12 cellular contexts compared by ENCODE assay signal in the genomic region with DNA sequence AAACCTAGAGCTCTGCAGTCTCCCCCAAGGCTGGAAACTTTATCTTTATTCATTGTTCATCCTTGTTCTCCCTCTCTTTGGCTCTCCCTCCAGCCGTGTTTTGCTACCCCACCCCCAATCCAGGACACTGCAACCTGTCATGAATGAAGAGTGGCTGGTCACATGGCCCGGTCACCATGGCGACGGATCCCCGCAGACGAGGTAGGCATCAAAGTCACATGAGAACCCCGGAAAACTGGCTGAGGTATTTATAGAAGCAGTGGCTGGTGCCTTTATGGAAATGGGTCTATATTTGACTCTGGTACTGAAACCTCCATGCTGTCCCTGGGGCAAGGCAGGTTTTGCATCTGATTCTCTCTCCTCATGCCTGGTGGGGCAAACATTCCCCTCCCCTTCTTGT. TPM values are rescaled to one million over a fixed set of nuclear protein-coding genes. Genes with fewer than 3 reads are reported as not detected.
DNase-seq lines count a peak whose midpoint lies in the region; ATAC-seq and TF ChIP-seq lines count a peak whose summit lies in the region.
"Had no signal": no experiment of that assay in that cellular context is flagged by ENCODE, and none has a peak within 500 bp of the region (broad histone marks: within the 10 kb centered on the region; RNA-seq: fewer than 3 reads in every experiment).

No MANE protein-coding gene starts in this region.

- peak; percentile 34; the same call in 2 of the 3 replicates for ATAC-seq in SK-N-SH treated with all-trans-retinoic acid at 6 μM for 48 hours
- ATAC-seq in HG03342 (IDR thresholded peaks at IDR 0.05; ENCODE audit: unreplicated experiment): no peak
- no peak for ATAC-seq in GM18909 (IDR thresholded peaks at IDR 0.05; ENCODE audit: poor library complexity, unreplicated experiment)
- ATAC-seq: stimulated activated memory B cell treated with anti-CD40 and anti-IgM and Interleukin-4, amounts not matched to agents 10 μg/mL and 1 μg/mL and 100 μg/mL, for 72 hours had no signal

- H3K27me3 ChIP-seq in BLaER1 treated with 17β-estradiol and CSF1 and Interleukin-3, amounts not matched to agents 10 nM and 100 nM: peaks cover 0 to under 1% (median 0%) of the 10 kb centered on the region in 11 experiments; a peak in 1 of 22 replicates
- H3K27me3 ChIP-seq in iPS-18a (ENCODE audit: control insufficient read depth, insufficient read depth, low read length) (peaks cover 5% of the 10 kb centered on the region), tibial nerve (peaks cover 0 to 36% of the 10 kb centered on the region in 2 donors), transverse colon (peaks cover 55% of the 10 kb centered on the region)

- DNase-seq in NCI-H1105 (lab: John Stamatoyannopoulos, UW) (peak; percentile 96), tibial nerve (ENCODE audit: low spot score in 2 of 2) (no peak), transverse colon (no peak)
- DNase-seq: mammary epithelial cell had no signal

- peaks cover 0 to 15% (median 5%) of the 10 kb centered on the region in 11 experiments; a peak in 6 of 22 replicates for H3K9me3 ChIP-seq in BLaER1 treated with 17β-estradiol and CSF1 and Interleukin-3, amounts not matched to agents 10 nM and 100 nM (replicated peaks in 1 of 11)
- H3K9me3 ChIP-seq in iPS-18a (ENCODE audit: control insufficient read depth, low read depth, low read length) (no peaks in the 10 kb centered on the region), tibial nerve (peaks cover 0 to 4% (median 0%) of the 10 kb centered on the region in 4 donors), transverse colon (no peaks in the 10 kb centered on the region)

- H3K9ac ChIP-seq in BLaER1 treated with 17β-estradiol and CSF1 and Interleukin-3, amounts not matched to agents 10 nM and 100 nM: no peak overlapping the region
- H3K9ac ChIP-seq in iPS-18a (ENCODE audit: low read length): no peak overlapping the region

- H4K20me1 ChIP-seq in BLaER1 treated with 17β-estradiol and CSF1 and Interleukin-3, amounts not matched to agents 10 nM and 100 nM: no peaks in the 10 kb centered on the region

- H3K4me2 ChIP-seq in BLaER1 treated with 17β-estradiol and CSF1 and Interleukin-3, amounts not matched to agents 10 nM and 100 nM: peak overlapping the region; percentile 27 to 81 (median 70); a peak in 21 of 22 replicates

- H3K4me3 ChIP-seq in BLaER1 treated with 17β-estradiol and CSF1 and Interleukin-3, amounts not matched to agents 10 nM and 100 nM: peak overlapping the region in 1 of 10 experiments; percentile 18; a peak in 1 of 20 replicates
- peak overlapping the region; percentile 41 for H3K4me3 ChIP-seq in iPS-18a (ENCODE audit: low read length)
- H3K4me3 ChIP-seq in tibial nerve: no peak overlapping the region
- no peak overlapping the region for H3K4me3 ChIP-seq in transverse colon
- H3K4me3 ChIP-seq: SK-N-MC had no signal

- intact Hi-C loops in transverse colon (cut with DNase I; ENCODE audit: low total_unique reads): no loop called here

- TF ChIP-seq POLR2A in tibial nerve (IDR thresholded peaks at IDR 0.05) (no peak), transverse colon (IDR thresholded peaks at IDR 0.05) (no peak)

- H3K4me1 ChIP-seq in BLaER1 treated with 17β-estradiol and CSF1 and Interleukin-3, amounts not matched to agents 10 nM and 100 nM: peaks cover 5 to 43% (median 29%) of the 10 kb centered on the region in 10 experiments
- peaks cover 14% of the 10 kb centered on the region for H3K4me1 ChIP-seq in iPS-18a (ENCODE audit: control insufficient read depth, low read depth, low read length)
- no peaks in the 10 kb centered on the region for H3K4me1 ChIP-seq in tibial nerve
- no peaks in the 10 kb centered on the region for H3K4me1 ChIP-seq in transverse colon

- H3K36me3 ChIP-seq in BLaER1 treated with 17β-estradiol and CSF1 and Interleukin-3, amounts not matched to agents 10 nM and 100 nM: no peaks in the 10 kb centered on the region
- H3K36me3 ChIP-seq in iPS-18a (ENCODE audit: control insufficient read depth, low read depth, low read length): no peaks in the 10 kb centered on the region
- no peaks in the 10 kb centered on the region for H3K36me3 ChIP-seq in tibial nerve
- H3K36me3 ChIP-seq in transverse colon: no peaks in the 10 kb centered on the region

- no peak for TF ChIP-seq CTCF in tibial nerve (IDR thresholded peaks at IDR 0.05)
- TF ChIP-seq CTCF in transverse colon (IDR thresholded peaks at IDR 0.05): no peak

- TF ChIP-seq EP300 in tibial nerve (IDR thresholded peaks at IDR 0.05): no peak
- TF ChIP-seq EP300 in transverse colon (IDR thresholded peaks at IDR 0.05; ENCODE audit: low read depth): no peak

- no peak overlapping the region for H3K27ac ChIP-seq in BLaER1 treated with 17β-estradiol and CSF1 and Interleukin-3, amounts not matched to agents 10 nM and 100 nM
- H3K27ac ChIP-seq in iPS-18a (ENCODE audit: low read length): no peak overlapping the region
- H3K27ac ChIP-seq in tibial nerve: no peak overlapping the region
- no peak overlapping the region for H3K27ac ChIP-seq in transverse colon
- H3K27ac ChIP-seq: SK-N-MC had no signal

- in situ Hi-C loops in transverse colon (cut with MboI; ENCODE audit: low pct_ligation_motif_present in 1 of 4, low pct_unique_long_range_greater_than_20kb in 1 of 4, low sequenced_read_pairs in 3 of 4): no loop called here

- 3 to 4% methylated on average over 7 of the region's 7 CpGs for WGBS in tibial nerve, 2 donors
- WGBS in transverse colon (ENCODE audit: low coverage in 1 of 2), 2 donors: 0 to 4% methylated on average over 1 to 7 of the region's 7 CpGs

TF ChIP-seq in SK-N-SH treated with all-trans-retinoic acid at 6 μM for 48 hours, 23 proteins besides CTCF, POLR2A, EP300 and RAD21:
- no peak for TF ChIP-seq TCF4 (CRISPR knock-in tag; IDR thresholded peaks at IDR 0.05; ENCODE audit: borderline replicate concordance)
- TF ChIP-seq TSHZ2 (CRISPR knock-in tag; IDR thresholded peaks at IDR 0.05): no peak
- no peak for TF ChIP-seq POU6F1 (CRISPR knock-in tag; IDR thresholded peaks at IDR 0.05; ENCODE audit: borderline replicate concordance, low read depth)
- no peak for TF ChIP-seq CSDC2 (CRISPR knock-in tag; IDR thresholded peaks at IDR 0.05)
- no peak for TF ChIP-seq GLIS3 (CRISPR knock-in tag; IDR thresholded peaks at IDR 0.05)
- TF ChIP-seq ZNF8 (CRISPR knock-in tag; IDR thresholded peaks at IDR 0.05): no peak
- TF ChIP-seq OSR1 (CRISPR knock-in tag; IDR thresholded peaks at IDR 0.05): no peak

RNA-seq across cellular contexts. Expression of gene SLC6A17, which starts 13.4 kb away (rescaled TPM):
- under 1 TPM in 2 of 4 donors, not detected in 2; under 0.01 to 0.22 TPM for total RNA-seq in tibial nerve
- under 1 TPM in 3 of 4 donors, not detected in 1; under 0.01 to 0.37 (median 0.14) TPM for total RNA-seq in transverse colon

RNA-seq across cellular contexts. Expression of gene UBL4B, which starts 24.7 kb away (rescaled TPM):
- total RNA-seq in tibial nerve (under 1 TPM in 1 of 4 donors, not detected in 3; 0.42 TPM), transverse colon (under 1 TPM in 1 of 4 donors, not detected in 3; 0.41 TPM)
- total RNA-seq: bronchial epithelial cell, mammary epithelial cell had no signal
